ENCODE assay signal across 8 cellular contexts in the genomic region with DNA sequence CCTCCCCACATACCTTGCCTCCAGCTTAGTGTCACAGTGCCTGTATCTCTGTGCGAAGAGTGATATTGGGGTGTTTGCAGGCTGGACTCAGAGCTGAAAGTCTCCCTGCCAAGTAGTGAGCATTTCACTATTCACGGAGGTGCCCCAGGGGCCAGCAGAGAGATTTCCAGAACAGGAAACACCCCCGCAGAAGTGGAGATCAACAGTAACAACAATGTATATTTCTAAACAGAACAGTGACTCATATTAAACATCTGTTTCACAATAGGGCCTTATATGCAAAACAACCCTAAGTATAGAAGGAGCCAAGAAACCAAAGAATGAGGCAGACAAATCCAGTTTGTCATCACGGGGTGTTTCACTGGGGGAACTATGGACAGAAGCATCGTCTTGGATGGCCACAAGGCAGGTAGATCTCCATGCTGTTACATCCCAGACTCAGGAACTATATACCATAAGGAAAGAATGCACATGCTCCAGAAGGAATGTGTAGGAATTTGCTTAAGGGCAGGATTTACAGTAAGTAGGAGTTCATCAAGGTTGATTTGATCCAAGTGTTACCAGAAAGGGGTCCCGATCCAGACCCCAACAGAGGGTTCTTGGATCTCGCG. TPM values are rescaled to one million over a fixed set of nuclear protein-coding genes. Genes with fewer than 3 reads are reported as not detected.
DNase-seq lines count a peak whose midpoint lies in the region; ATAC-seq and TF ChIP-seq lines count a peak whose summit lies in the region.

No MANE protein-coding gene starts in this region.

- H3K27me3 Mint-ChIP-seq in activated T-cell treated with anti-CD3 and anti-CD28 coated beads, Interleukin-2, amount 50 U/mL, for 24 hours: no peaks in the 10 kb centered on the region
- H3K27me3 Mint-ChIP-seq in stimulated activated naive CD8-positive, alpha-beta T cell treated with anti-CD3 and anti-CD28 coated beads, Interleukin-15, Interleukin-2, amounts not matched to agents 100 ng/mL and 50 ng/mL, for 24 hours: no peaks in the 10 kb centered on the region

- peak overlapping the region; percentile 88 for H3K27ac Mint-ChIP-seq in activated T-cell treated with anti-CD3 and anti-CD28 coated beads, Interleukin-2, amount 50 U/mL, for 24 hours
- peak overlapping the region; percentile 85 for H3K27ac Mint-ChIP-seq in stimulated activated naive CD8-positive, alpha-beta T cell treated with anti-CD3 and anti-CD28 coated beads, Interleukin-15, Interleukin-2, amounts not matched to agents 100 ng/mL and 50 ng/mL, for 24 hours

- peak; percentile 37 for ATAC-seq in GM19468 (IDR thresholded peaks at IDR 0.05; ENCODE audit: extremely low read depth, unreplicated experiment)
- peak; percentile 65 for ATAC-seq in HG03571 (IDR thresholded peaks at IDR 0.05; ENCODE audit: unreplicated experiment)

- TF ChIP-seq POLR2A in uterus (IDR thresholded peaks at IDR 0.05): no peak

- H3K27ac ChIP-seq in uterus: no peak overlapping the region

- no peak overlapping the region for H3K4me3 ChIP-seq in uterus

- intact Hi-C loops in uterus (cut with DNase I; ENCODE audit: low total_unique reads): no loop called here

- H3K36me3 ChIP-seq in uterus: no peaks in the 10 kb centered on the region

- in situ Hi-C loops in ACHN (cut with HindIII; ENCODE audit: low pct_ligation_motif_present, low pct_unique_long_range_greater_than_20kb, low sequenced_read_pairs): no loop called here

- TF ChIP-seq CTCF in uterus (IDR thresholded peaks at IDR 0.05): no peak

- no peaks in the 10 kb centered on the region for H3K4me1 ChIP-seq in uterus

- DNase-seq in DMS53 (lab: John Stamatoyannopoulos, UW): peak; percentile 62
- peak; percentile 48 for DNase-seq in activated T-cell treated with anti-CD3 and anti-CD28 coated beads, Interleukin-2, amount 50 U/mL, for 24 hours
- peak; percentile 48 for DNase-seq in left kidney (ENCODE audit: low read depth, low spot score)
- no peak for DNase-seq in ACHN
- no peak for DNase-seq in uterus

- peaks cover 16% of the 10 kb centered on the region for H3K4me1 Mint-ChIP-seq in activated T-cell treated with anti-CD3 and anti-CD28 coated beads, Interleukin-2, amount 50 U/mL, for 24 hours (ENCODE audit: low read depth)
- H3K4me1 Mint-ChIP-seq in stimulated activated naive CD8-positive, alpha-beta T cell treated with anti-CD3 and anti-CD28 coated beads, Interleukin-15, Interleukin-2, amounts not matched to agents 100 ng/mL and 50 ng/mL, for 24 hours (ENCODE audit: low read depth): peaks cover 12% of the 10 kb centered on the region

- no peaks in the 10 kb centered on the region for H3K27me3 ChIP-seq in uterus

- H3K4me3 Mint-ChIP-seq in activated T-cell treated with anti-CD3 and anti-CD28 coated beads, Interleukin-2, amount 50 U/mL, for 24 hours: peak overlapping the region; percentile 55
- H3K4me3 Mint-ChIP-seq in stimulated activated naive CD8-positive, alpha-beta T cell treated with anti-CD3 and anti-CD28 coated beads, Interleukin-15, Interleukin-2, amounts not matched to agents 100 ng/mL and 50 ng/mL, for 24 hours: peak overlapping the region; percentile 38

- no peaks in the 10 kb centered on the region for H3K9me3 ChIP-seq in uterus

- H3K9me3 Mint-ChIP-seq in activated T-cell treated with anti-CD3 and anti-CD28 coated beads, Interleukin-2, amount 50 U/mL, for 24 hours: no peaks in the 10 kb centered on the region
- H3K9me3 Mint-ChIP-seq in stimulated activated naive CD8-positive, alpha-beta T cell treated with anti-CD3 and anti-CD28 coated beads, Interleukin-15, Interleukin-2, amounts not matched to agents 100 ng/mL and 50 ng/mL, for 24 hours: no peaks in the 10 kb centered on the region

- no peaks in the 10 kb centered on the region for H3K36me3 Mint-ChIP-seq in activated T-cell treated with anti-CD3 and anti-CD28 coated beads, Interleukin-2, amount 50 U/mL, for 24 hours (ENCODE audit: low read depth)
- H3K36me3 Mint-ChIP-seq in stimulated activated naive CD8-positive, alpha-beta T cell treated with anti-CD3 and anti-CD28 coated beads, Interleukin-15, Interleukin-2, amounts not matched to agents 100 ng/mL and 50 ng/mL, for 24 hours (ENCODE audit: low read depth): no peaks in the 10 kb centered on the region

RNA-seq across cellular contexts. Expression of gene CCL24, which starts 29.3 kb away (rescaled TPM):
- total RNA-seq in uterus: not detected

RNA-seq across cellular contexts. Expression of gene RHBDD2, which starts 35.9 kb away (rescaled TPM):
- 10 to 100 TPM in 2 of 4 donors, 1 to 10 TPM in 2; 2.0 to 45.4 (median 11.3) TPM for total RNA-seq in uterus

Comparison
In these comparisons a context has a peak if more than half of its experiments do, and no peak if none do; other contexts are left out.
1. DNase-seq: peak in DMS53 (single experiment), activated T-cell treated with anti-CD3 and anti-CD28 coated beads, Interleukin-2, amount 50 U/mL, for 24 hours (single experiment) and left kidney (single experiment); none in ACHN (single experiment) and uterus (0 of 2).